31 cellular contexts compared by ENCODE assay signal in genomic region chr19:50505856-50506611, GRCh38. TPM values are rescaled to one million over a fixed set of nuclear protein-coding genes. Genes with fewer than 3 reads are reported as not detected.
"Had no signal": no experiment of that assay in that cellular context is flagged by ENCODE, and none has a peak within 500 bp of the region (broad histone marks: within the 10 kb centered on the region; RNA-seq: fewer than 3 reads in every experiment).

No MANE protein-coding gene starts in this region.

- ATAC-seq: esophagus mucosa; gastrocnemius medialis; left lobe of liver; naive thymus-derived CD8-positive, alpha-beta T cell; pancreas; sciatic nerve; stimulated activated effector memory CD8-positive, alpha-beta T cell treated with anti-CD3 and anti-CD28 coated beads, Interleukin-12 subunit alpha, Interleukin-12 subunit beta, amount 100 ng/mL, for 72 hours had no signal

- DNase-seq: cortex of kidney; foreskin fibroblast; gastrocnemius medialis; head of caudate nucleus; mammary epithelial cell; stimulated activated CD4-positive, alpha-beta T cell treated with anti-CD3 and anti-CD28 coated beads, Interleukin-2, amount 100 ng/mL, for 24 hours; stimulated activated CD4-positive, alpha-beta T cell treated with anti-CD3 and anti-CD28 coated beads, Interleukin-4, amount 100 ng/mL, for 24 hours; stimulated activated naive CD4-positive, alpha-beta T cell treated with Interleukin-2 at 50 U/mL for 16 hours had no signal

- H3K36me3 ChIP-seq: pancreas, thoracic aorta, vagina had no signal

- H3K4me3 Mint-ChIP-seq: central memory CD8-positive, alpha-beta T cell; naive thymus-derived CD8-positive, alpha-beta T cell; stimulated activated effector memory CD8-positive, alpha-beta T cell treated with anti-CD3 and anti-CD28 coated beads, Interleukin-12 subunit alpha, Interleukin-12 subunit beta, amount 100 ng/mL, for 72 hours had no signal

- H3K27ac Mint-ChIP-seq: progenitor cell of endocrine pancreas had no signal

- H3K4me3 ChIP-seq: gastrocnemius medialis, pancreas, smooth muscle cell, thoracic aorta, tibial nerve, vagina had no signal

- H3K4me1 ChIP-seq: pancreas had no signal

- H3K27me3 Mint-ChIP-seq: central memory CD8-positive, alpha-beta T cell; naive thymus-derived CD8-positive, alpha-beta T cell; progenitor cell of endocrine pancreas had no signal

- H3K4me2 ChIP-seq: smooth muscle cell had no signal

- H3K27ac ChIP-seq: epithelial cell of prostate, gastrocnemius medialis, neutrophil, pancreas, thoracic aorta, tibial nerve, vagina had no signal

- H3K9me3 ChIP-seq: gastrocnemius medialis, neutrophil, pancreas, thoracic aorta, tibial nerve, vagina had no signal

- H3K9me3 Mint-ChIP-seq: central memory CD8-positive, alpha-beta T cell; naive thymus-derived CD8-positive, alpha-beta T cell; stimulated activated effector memory CD8-positive, alpha-beta T cell treated with anti-CD3 and anti-CD28 coated beads, Interleukin-12 subunit alpha, Interleukin-12 subunit beta, amount 100 ng/mL, for 72 hours had no signal

- H3K27me3 ChIP-seq: gastrocnemius medialis, neutrophil, pancreas, vagina had no signal

RNA-seq across cellular contexts. Expression of gene ASPDH, which starts 7.7 kb away (rescaled TPM):
- total RNA-seq: dermis microvascular lymphatic vessel endothelial cell; esophagus mucosa; gastrocnemius medialis; glomerular endothelial cell; lower leg skin; mammary epithelial cell; mesenteric fat pad; myocyte; naive thymus-derived CD8-positive, alpha-beta T cell; omental fat pad; progenitor cell of endocrine pancreas; sciatic nerve; smooth muscle cell; thoracic aorta; tibial nerve; ureter; vagina had no signal
- polyA plus RNA-seq: keratinocyte, mammary epithelial cell, neural cell, smooth muscle cell had no signal

RNA-seq across cellular contexts. Expression of gene GARIN5A, which starts 29.4 kb away (rescaled TPM):
- total RNA-seq: glomerular endothelial cell, tibial nerve, vagina had no signal
